8 cellular contexts compared by ENCODE assay signal in genomic region chr1:203291201-203292096, GRCh38. TPM values are rescaled to one million over a fixed set of nuclear protein-coding genes. Genes with fewer than 3 reads are reported as not detected.
DNase-seq lines count a peak whose midpoint lies in the region; ATAC-seq and TF ChIP-seq lines count a peak whose summit lies in the region.

No MANE protein-coding gene starts in this region.

- H3K36me3 ChIP-seq in CD4-positive, CD25-positive, alpha-beta regulatory T cell (ENCODE audit: control insufficient read depth, insufficient read depth, low read length) = no peaks in the 10 kb centered on the region
- no peaks in the 10 kb centered on the region for H3K36me3 ChIP-seq in neutrophil

- peaks cover 0 to 2% (median 0%) of the 10 kb centered on the region in 7 donors for H3K9me3 Mint-ChIP-seq in CD4-positive, CD25-positive, alpha-beta regulatory T cell
- H3K9me3 Mint-ChIP-seq in effector memory CD8-positive, alpha-beta T cell = no peaks in the 10 kb centered on the region

- DNase-seq in CD4-positive, CD25-positive, alpha-beta regulatory T cell = no peak
- DNase-seq in LoVo (ENCODE audit: low spot score) = peak; percentile 79
- DNase-seq in effector memory CD8-positive, alpha-beta T cell = no peak
- no peak for DNase-seq in foreskin melanocyte
- no peak for DNase-seq in inferior parietal cortex (ENCODE audit: extremely low spot score)

- H3K4me3 ChIP-seq in CD4-positive, CD25-positive, alpha-beta regulatory T cell (ENCODE audit: low read depth, low read length) = peak overlapping the region; percentile 58
- peak overlapping the region; percentile 56 to 57 for H3K4me3 ChIP-seq in neutrophil (ENCODE audit: low read depth in 1 of 2, low read length in 1 of 2)

- H3K27me3 ChIP-seq in CD4-positive, CD25-positive, alpha-beta regulatory T cell (ENCODE audit: control insufficient read depth, insufficient read depth, low read length) = no peaks in the 10 kb centered on the region
- H3K27me3 ChIP-seq in neutrophil = no peaks in the 10 kb centered on the region

- no peaks in the 10 kb centered on the region for H3K9me3 ChIP-seq in CD4-positive, CD25-positive, alpha-beta regulatory T cell (ENCODE audit: control insufficient read depth in 2 of 2, low read length in 2 of 2)
- H3K9me3 ChIP-seq in neutrophil = no peaks in the 10 kb centered on the region

- peaks cover 51% of the 10 kb centered on the region for H3K4me1 ChIP-seq in CD4-positive, CD25-positive, alpha-beta regulatory T cell (ENCODE audit: control insufficient read depth, insufficient read depth, low read length, poor library complexity, severe bottlenecking)
- peaks cover 66% of the 10 kb centered on the region in 2 experiments for H3K4me1 ChIP-seq in neutrophil (ENCODE audit: control insufficient read depth in 1 of 2, insufficient read depth in 1 of 2, low read depth in 1 of 2, low read length in 1 of 2)

- peak overlapping the region in 3 of 4 donors; percentile 79 to 87 (median 87) for H3K4me3 Mint-ChIP-seq in CD4-positive, CD25-positive, alpha-beta regulatory T cell
- peak overlapping the region; percentile 73 to 83 for H3K4me3 Mint-ChIP-seq in effector memory CD8-positive, alpha-beta T cell

- H3K27me3 Mint-ChIP-seq in CD4-positive, CD25-positive, alpha-beta regulatory T cell = peaks cover 6% of the 10 kb centered on the region
- H3K27me3 Mint-ChIP-seq in effector memory CD8-positive, alpha-beta T cell = no peaks in the 10 kb centered on the region

- no peak for TF ChIP-seq CTCF in neutrophil (IDR thresholded peaks at IDR 0.05)

- H3K27ac Mint-ChIP-seq in CD4-positive, CD25-positive, alpha-beta regulatory T cell = peak overlapping the region; percentile 99 to 100 (median 100)
- H3K27ac Mint-ChIP-seq in effector memory CD8-positive, alpha-beta T cell = peak overlapping the region; percentile 99

- no peak for ATAC-seq in CD4-positive, CD25-positive, alpha-beta regulatory T cell (ENCODE audit: low read depth in 2 of 2)
- no peak for ATAC-seq in effector memory CD8-positive, alpha-beta T cell (replicated peaks)
- ATAC-seq in GM18517 (IDR thresholded peaks at IDR 0.05; ENCODE audit: unreplicated experiment) (no peak), GM21825 (IDR thresholded peaks at IDR 0.05; ENCODE audit: unreplicated experiment) (no peak)

- peak overlapping the region; percentile 100 for H3K27ac ChIP-seq in CD4-positive, CD25-positive, alpha-beta regulatory T cell (ENCODE audit: insufficient read depth, low read length, poor library complexity, severe bottlenecking)
- peak overlapping the region; percentile 98 for H3K27ac ChIP-seq in neutrophil

- H3K4me1 Mint-ChIP-seq in CD4-positive, CD25-positive, alpha-beta regulatory T cell = peaks cover 6 to 87% (median 57%) of the 10 kb centered on the region in 4 donors
- peaks cover 53 to 59% of the 10 kb centered on the region in 2 donors for H3K4me1 Mint-ChIP-seq in effector memory CD8-positive, alpha-beta T cell (ENCODE audit: low read depth in 2 of 2)

- no peaks in the 10 kb centered on the region for H3K36me3 Mint-ChIP-seq in CD4-positive, CD25-positive, alpha-beta regulatory T cell
- peaks cover 37% of the 10 kb centered on the region for H3K36me3 Mint-ChIP-seq in effector memory CD8-positive, alpha-beta T cell (ENCODE audit: insufficient read depth)

RNA-seq across cellular contexts. Expression of gene BTG2, which starts 13.9 kb away (rescaled TPM):
- 1,002 TPM for total RNA-seq in CD4-positive, CD25-positive, alpha-beta regulatory T cell
- 100 to 1,000 TPM; 153 to 176 (median 165) TPM for polyA plus RNA-seq in CD4-positive, CD25-positive, alpha-beta regulatory T cell

RNA-seq across cellular contexts. Expression of gene FMOD, which starts 59.5 kb away (rescaled TPM):
- total RNA-seq in CD4-positive, CD25-positive, alpha-beta regulatory T cell = not detected
- not detected for polyA plus RNA-seq in CD4-positive, CD25-positive, alpha-beta regulatory T cell
